ENCODE assay signal across 16 cellular contexts in the genomic region with DNA sequence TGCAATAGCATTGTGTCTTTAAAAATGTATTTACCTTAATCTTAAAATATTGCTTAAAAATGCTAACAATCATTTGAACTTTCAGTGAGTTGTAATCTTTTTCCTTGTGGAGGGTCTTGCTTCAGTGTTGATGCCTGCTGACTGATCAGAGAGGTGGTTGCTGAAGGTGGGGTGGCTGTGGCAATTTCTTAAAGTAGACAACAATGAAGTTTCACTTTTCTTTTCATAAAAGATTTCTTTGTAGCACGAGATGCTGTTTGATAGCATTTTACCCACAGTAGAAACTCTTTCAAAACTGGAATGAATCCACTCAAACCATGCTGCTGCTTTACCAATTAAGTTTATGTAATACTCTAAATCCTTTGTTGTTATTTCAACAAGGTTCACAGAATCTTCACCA. TPM values are rescaled to one million over a fixed set of nuclear protein-coding genes. Genes with fewer than 3 reads are reported as not detected.
DNase-seq lines count a peak whose midpoint lies in the region; ATAC-seq, FAIRE-seq and TF ChIP-seq lines count a peak whose summit lies in the region.
"Had no signal": no experiment of that assay in that cellular context is flagged by ENCODE, and none has a peak within 500 bp of the region (broad histone marks: within the 10 kb centered on the region; RNA-seq: fewer than 3 reads in every experiment).

No MANE protein-coding gene starts in this region.

- H3K9me3 Mint-ChIP-seq in T-helper 2 cell treated with Interferon-gamma antibody and Interleukin-4, amounts not matched to agents 5 μg/mL and 100 μg/mL, for 36 hours = no peaks in the 10 kb centered on the region
- H3K9me3 Mint-ChIP-seq in effector memory CD8-positive, alpha-beta T cell = no peaks in the 10 kb centered on the region

- peaks cover 88% of the 10 kb centered on the region for H3K79me2 ChIP-seq in ACC112 (ENCODE audit: control insufficient read depth, insufficient read depth, low read length, unreplicated experiment)

- peak overlapping the region; percentile 84 for H3K4me3 Mint-ChIP-seq in T-helper 2 cell treated with Interferon-gamma antibody and Interleukin-4, amounts not matched to agents 5 μg/mL and 100 μg/mL, for 36 hours
- peak overlapping the region; percentile 66 to 83 for H3K4me3 Mint-ChIP-seq in effector memory CD8-positive, alpha-beta T cell

- DNase-seq in GM12891 (ENCODE audit: insufficient read length, low spot score) (no peak), sciatic nerve (ENCODE audit: low spot score) (no peak), superior temporal gyrus (ENCODE audit: extremely low spot score) (no peak)
- peak; percentile 32 for DNase-seq in T-helper 2 cell treated with Interferon-gamma antibody and Interleukin-4, amounts not matched to agents 5 μg/mL and 100 μg/mL, for 36 hours (ENCODE audit: low spot score)
- DNase-seq in effector memory CD8-positive, alpha-beta T cell = peak in 2 of 3 experiments; percentile 7 to 13
- DNase-seq: GOT3, heart left ventricle, left lung, NCI-H1436 treated with DMSO at 0.1 percent for 48 hours, nucleus accumbens had no signal

- H3K4me1 ChIP-seq in ACC112 (ENCODE audit: control insufficient read depth, insufficient read depth, low read length, unreplicated experiment) = peaks cover 55% of the 10 kb centered on the region

- peak; percentile 38 for FAIRE-seq in GM12891 (lab: Jason Lieb, UNC)
- FAIRE-seq: endometrium had no signal

- no peak overlapping the region for H2AFZ ChIP-seq in ACC112 (ENCODE audit: low read length, unreplicated experiment)

- H3K27me3 ChIP-seq in ACC112 (ENCODE audit: insufficient read depth, low read length) = no peaks in the 10 kb centered on the region
- H3K27me3 ChIP-seq: BLaER1, heart left ventricle, left lung had no signal

- H3K27ac Mint-ChIP-seq in T-helper 2 cell treated with Interferon-gamma antibody and Interleukin-4, amounts not matched to agents 5 μg/mL and 100 μg/mL, for 36 hours = peak overlapping the region; percentile 75
- H3K27ac Mint-ChIP-seq in effector memory CD8-positive, alpha-beta T cell = peak overlapping the region in 1 of 2 donors; percentile 78

- peak overlapping the region; percentile 18; the same call in 1 of the 2 replicates for H3K4me3 ChIP-seq in ACC112 (ENCODE audit: low read depth, low read length)
- H3K4me3 ChIP-seq: BLaER1, heart left ventricle, left lung, SK-N-MC had no signal

- peak; percentile 64 for ATAC-seq in effector memory CD8-positive, alpha-beta T cell (replicated peaks)
- ATAC-seq in HG03159 (IDR thresholded peaks at IDR 0.05; ENCODE audit: unreplicated experiment) = no peak
- no peak for ATAC-seq in sciatic nerve
- ATAC-seq in GM19395 (IDR thresholded peaks at IDR 0.05; ENCODE audit: unreplicated experiment) = no peak
- ATAC-seq: heart left ventricle, left lung had no signal

- peaks cover 35% of the 10 kb centered on the region for H3K4me1 Mint-ChIP-seq in T-helper 2 cell treated with Interferon-gamma antibody and Interleukin-4, amounts not matched to agents 5 μg/mL and 100 μg/mL, for 36 hours (ENCODE audit: low read depth)
- peaks cover 28 to 44% of the 10 kb centered on the region in 2 donors for H3K4me1 Mint-ChIP-seq in effector memory CD8-positive, alpha-beta T cell (ENCODE audit: low read depth in 2 of 2)

- no peak overlapping the region for H3K27ac ChIP-seq in ACC112 (ENCODE audit: low read depth, low read length)
- H3K27ac ChIP-seq: BLaER1, SK-N-MC had no signal

- TF ChIP-seq POLR2A in GM12891 (IDR thresholded peaks at IDR 0.05; ENCODE audit: low read depth, low read length) = no peak

- no peaks in the 10 kb centered on the region for H3K36me3 ChIP-seq in ACC112 (ENCODE audit: insufficient read depth, low read length)
- H3K36me3 ChIP-seq: heart left ventricle, left lung had no signal

- H3K36me3 Mint-ChIP-seq in T-helper 2 cell treated with Interferon-gamma antibody and Interleukin-4, amounts not matched to agents 5 μg/mL and 100 μg/mL, for 36 hours (ENCODE audit: low read depth) = peaks cover 12% of the 10 kb centered on the region
- H3K36me3 Mint-ChIP-seq in effector memory CD8-positive, alpha-beta T cell (ENCODE audit: insufficient read depth) = peaks cover 4% of the 10 kb centered on the region

- H3K27me3 Mint-ChIP-seq in T-helper 2 cell treated with Interferon-gamma antibody and Interleukin-4, amounts not matched to agents 5 μg/mL and 100 μg/mL, for 36 hours (ENCODE audit: low read depth) = no peaks in the 10 kb centered on the region
- H3K27me3 Mint-ChIP-seq in effector memory CD8-positive, alpha-beta T cell = no peaks in the 10 kb centered on the region

- intact Hi-C loops in sciatic nerve (cut with DNase I) = no loop called here

TF ChIP-seq in GM12891, 5 proteins besides CTCF, POLR2A, EP300 and RAD21:
- no peak for TF ChIP-seq POLR2AphosphoS5 (IDR thresholded peaks at IDR 0.05; ENCODE audit: low read depth, low read length)

RNA-seq across cellular contexts. Expression of a gene that starts 50.8 kb away (rescaled TPM):
- 58.2 TPM for polyA plus RNA-seq in GM12891 (2012; ENCODE audit: low read depth, missing spikeins)
- 148 TPM for total RNA-seq in sciatic nerve

Comparison
In these comparisons a context has a peak if more than half of its experiments do, and no peak if none do; other contexts are left out.
1. DNase-seq: peak in T-helper 2 cell treated with Interferon-gamma antibody and Interleukin-4, amounts not matched to agents 5 μg/mL and 100 μg/mL, for 36 hours (single experiment) and effector memory CD8-positive, alpha-beta T cell (2 of 3); none in GM12891 (single experiment), sciatic nerve (single experiment) and superior temporal gyrus (single experiment).